Comparison of ENCODE assay signal across 8 cellular contexts in the genomic region with DNA sequence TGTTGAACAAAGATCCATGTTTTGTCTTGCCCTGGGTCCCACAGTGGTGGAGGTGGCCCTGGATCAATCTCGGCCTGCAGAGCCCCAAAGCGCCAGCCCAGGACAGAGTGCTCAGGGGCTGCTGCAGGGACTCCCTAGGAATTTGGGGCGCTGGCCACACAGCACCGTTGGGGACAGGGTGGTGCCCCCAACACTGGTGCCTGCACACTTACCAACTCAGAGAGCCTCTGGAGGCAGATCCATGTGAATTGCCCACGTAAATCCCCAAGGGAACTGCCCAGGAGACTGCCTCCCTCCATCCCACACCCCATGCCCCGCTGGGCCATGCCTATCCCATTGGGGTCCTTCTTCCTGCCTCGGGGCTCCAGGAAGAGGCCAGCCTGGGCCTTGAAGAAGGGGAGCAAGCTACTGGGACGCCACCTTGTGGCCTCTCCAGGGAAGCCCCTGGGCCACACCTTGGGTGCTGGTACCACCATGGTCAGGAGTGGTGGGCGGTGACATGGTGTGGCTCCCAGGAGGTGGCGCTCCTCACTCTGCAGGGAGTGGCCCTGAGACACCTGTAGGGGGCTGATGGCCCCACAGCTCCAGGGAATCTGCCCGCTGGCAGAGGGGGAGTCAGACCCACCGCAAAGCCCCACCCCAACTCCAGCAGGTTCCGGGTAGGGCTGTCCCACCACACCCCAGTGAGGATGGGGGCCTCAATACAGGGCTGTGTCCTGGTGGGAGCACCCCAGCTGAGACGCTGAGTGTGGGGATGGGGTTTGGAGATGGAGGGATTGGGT. TPM values are rescaled to one million over a fixed set of nuclear protein-coding genes. Genes with fewer than 3 reads are reported as not detected.
A peak's percentile ranks its signal among the peaks of the same experiment; 100 is the strongest.
DNase-seq lines count a peak whose midpoint lies in the region; ATAC-seq and TF ChIP-seq lines count a peak whose summit lies in the region.

No MANE protein-coding gene starts in this region.

- in situ Hi-C loops in Caki2 (cut with HindIII; ENCODE audit: low pct_unique_long_range_greater_than_20kb, low sequenced_read_pairs) = no loop called here

- H3K27me3 ChIP-seq in SJSA1 (replicated peaks) = no peaks in the 10 kb centered on the region
- no peaks in the 10 kb centered on the region for H3K27me3 ChIP-seq in right atrium auricular region

- peak; percentile 79 for ATAC-seq in GM19463 (IDR thresholded peaks at IDR 0.05; ENCODE audit: unreplicated experiment)

- H3K27ac ChIP-seq in SJSA1 (no peak overlapping the region), right atrium auricular region (no peak overlapping the region)

- H3K4me3 ChIP-seq in SJSA1 (no peak overlapping the region), right atrium auricular region (no peak overlapping the region)

- H3K4me1 ChIP-seq in SJSA1 (replicated peaks) (no peaks in the 10 kb centered on the region), right atrium auricular region (no peaks in the 10 kb centered on the region)

- DNase-seq in Caki2 (ENCODE audit: low read depth) (peak; percentile 30), HuH-7 (ENCODE audit: low spot score) (peak; percentile 98), SJSA1 (ENCODE audit: low read depth in 1 of 2, low spot score in 2 of 2) (peak; percentile 9 to 47), right atrium auricular region (ENCODE audit: low spot score) (no peak), ureter (ENCODE audit: low spot score) (no peak)
- DNase-seq in activated naive CD4-positive, alpha-beta T cell treated with anti-CD3 and anti-CD28 coated beads, Interleukin-2, amount 50 U/mL, for 16 hours = peak; percentile 67
- peak; percentile 23 to 64 (median 54) for DNase-seq in stimulated activated CD4-positive, alpha-beta T cell treated with anti-CD3 and anti-CD28 coated beads, Interleukin-1b, Interleukin-23, amount 100 ng/mL, for 24 hours (ENCODE audit: low read depth in 4 of 4, low spot score in 1 of 4)

- H3K9me3 ChIP-seq in SJSA1 (replicated peaks) (no peaks in the 10 kb centered on the region), right atrium auricular region (no peaks in the 10 kb centered on the region)

- peak; percentile 47 to 75 for TF ChIP-seq CTCF in right atrium auricular region (IDR thresholded peaks at IDR 0.05)

- H3K36me3 ChIP-seq in SJSA1 (no peaks in the 10 kb centered on the region), right atrium auricular region (no peaks in the 10 kb centered on the region)

RNA-seq across cellular contexts. Expression of a gene that starts 22.8 kb away (rescaled TPM):
- total RNA-seq in Caki2 (2014; rRNA removed; shearing (Covaris generic); ENCODE audit: low replicate concordance) = not detected in 2 replicates
- total RNA-seq in SJSA1 (2014; rRNA removed; shearing (Covaris generic)) = not detected in 2 replicates
- total RNA-seq in right atrium auricular region = not detected
- not detected for total RNA-seq in ureter

RNA-seq across cellular contexts. Expression of a gene that starts 23.1 kb away (rescaled TPM):
- 0.43 and 0.91 TPM in 2 replicates for total RNA-seq in Caki2 (2014; rRNA removed; shearing (Covaris generic); ENCODE audit: low replicate concordance)
- 0.11 TPM in 1 of 2 replicates, not detected in the other for total RNA-seq in SJSA1 (2014; rRNA removed; shearing (Covaris generic))
- total RNA-seq in right atrium auricular region = 1 to 10 TPM; 3.4 to 6.0 TPM
- 19.8 TPM for total RNA-seq in ureter

RNA-seq across cellular contexts. Expression of a gene that starts 27.3 kb away (rescaled TPM):
- total RNA-seq in Caki2 (2014; rRNA removed; shearing (Covaris generic); ENCODE audit: low replicate concordance) = 53.0 and 72.8 TPM in 2 replicates
- total RNA-seq in SJSA1 (2014; rRNA removed; shearing (Covaris generic)) = 34.1 and 59.8 TPM in 2 replicates
- total RNA-seq in right atrium auricular region = 10 to 100 TPM; 30.0 to 31.3 TPM
- 76.9 TPM for total RNA-seq in ureter

Comparison
In these comparisons a context has a peak if more than half of its experiments do, and no peak if none do; other contexts are left out.
1. DNase-seq: peak in Caki2 (single experiment), HuH-7 (single experiment), SJSA1 (2 of 2), activated naive CD4-positive, alpha-beta T cell treated with anti-CD3 and anti-CD28 coated beads, Interleukin-2, amount 50 U/mL, for 16 hours (single experiment) and stimulated activated CD4-positive, alpha-beta T cell treated with anti-CD3 and anti-CD28 coated beads, Interleukin-1b, Interleukin-23, amount 100 ng/mL, for 24 hours (4 of 4); none in right atrium auricular region (single experiment) and ureter (single experiment).